In genomic region chr12:8985213-8985612, GRCh38 we compare ENCODE assay signal across 20 cellular contexts.
A peak's percentile ranks its signal among the peaks of the same experiment; 100 is the strongest.
DNase-seq lines count a peak whose midpoint lies in the region; ATAC-seq lines count a peak whose summit lies in the region.
"Had no signal": no experiment of that assay in that cellular context is flagged by ENCODE, and none has a peak within 500 bp of the region (broad histone marks: within the 10 kb centered on the region; RNA-seq: fewer than 3 reads in every experiment).

No MANE protein-coding gene starts in this region.

- H3K27me3 Mint-ChIP-seq in effector memory CD8-positive, alpha-beta T cell: no peaks in the 10 kb centered on the region
- H3K27me3 Mint-ChIP-seq: B cell had no signal

- peaks cover 0 to 8% of the 10 kb centered on the region in 2 donors for H3K9me3 Mint-ChIP-seq in effector memory CD8-positive, alpha-beta T cell
- peaks cover 3% of the 10 kb centered on the region for H3K9me3 Mint-ChIP-seq in stimulated activated effector memory CD8-positive, alpha-beta T cell treated with anti-CD3 and anti-CD28 coated beads, Interleukin-12 subunit alpha, Interleukin-12 subunit beta, amount 100 ng/mL, for 72 hours
- H3K9me3 Mint-ChIP-seq: GM23338, H9 had no signal

- ATAC-seq in effector memory CD8-positive, alpha-beta T cell (replicated peaks): peak; percentile 34
- no peak for ATAC-seq in stimulated activated effector memory CD8-positive, alpha-beta T cell treated with anti-CD3 and anti-CD28 coated beads, Interleukin-12 subunit alpha, Interleukin-12 subunit beta, amount 100 ng/mL, for 72 hours
- ATAC-seq in GM21515 (IDR thresholded peaks at IDR 0.05; ENCODE audit: unreplicated experiment) (no peak), HG02973 (IDR thresholded peaks at IDR 0.05; ENCODE audit: unreplicated experiment) (no peak), HG03439 (IDR thresholded peaks at IDR 0.05; ENCODE audit: unreplicated experiment) (no peak)
- ATAC-seq: GM23338, Right ventricle myocardium inferior, SK-N-SH treated with all-trans-retinoic acid at 6 μM for 48 hours had no signal

- peak overlapping the region; percentile 70 to 89 for H3K27ac Mint-ChIP-seq in effector memory CD8-positive, alpha-beta T cell
- peak overlapping the region; percentile 46 for H3K27ac Mint-ChIP-seq in stimulated activated effector memory CD8-positive, alpha-beta T cell treated with anti-CD3 and anti-CD28 coated beads, Interleukin-12 subunit alpha, Interleukin-12 subunit beta, amount 100 ng/mL, for 72 hours
- H3K27ac Mint-ChIP-seq: B cell, GM23338, H9 had no signal

- DNase-seq in KBM-7 (peak; percentile 28), MV-4-11 (lab: John Stamatoyannopoulos, UW) (peak; percentile 38), GM19238 (ENCODE audit: insufficient read length, low spot score) (no peak)
- no peak for DNase-seq in effector memory CD8-positive, alpha-beta T cell
- no peak for DNase-seq in stimulated activated effector memory CD8-positive, alpha-beta T cell treated with anti-CD3 and anti-CD28 coated beads, Interleukin-12 subunit alpha, Interleukin-12 subunit beta, amount 100 ng/mL, for 72 hours (ENCODE audit: low spot score in 2 of 2)
- DNase-seq: H9, IMR-90, NCI-H2029, NCI-H446, NCI-H524 treated with DMSO at 0.1 percent for 48 hours, NCI-H774, PC-9, SJCRH30 had no signal

- peaks cover 35 to 46% of the 10 kb centered on the region in 2 donors for H3K4me1 Mint-ChIP-seq in effector memory CD8-positive, alpha-beta T cell (ENCODE audit: low read depth in 2 of 2)
- H3K4me1 Mint-ChIP-seq in stimulated activated effector memory CD8-positive, alpha-beta T cell treated with anti-CD3 and anti-CD28 coated beads, Interleukin-12 subunit alpha, Interleukin-12 subunit beta, amount 100 ng/mL, for 72 hours: peaks cover 45% of the 10 kb centered on the region
- H3K4me1 Mint-ChIP-seq: GM23338, H9 had no signal

- H3K4me3 Mint-ChIP-seq in effector memory CD8-positive, alpha-beta T cell: peak overlapping the region; percentile 33 to 45
- H3K4me3 Mint-ChIP-seq in stimulated activated effector memory CD8-positive, alpha-beta T cell treated with anti-CD3 and anti-CD28 coated beads, Interleukin-12 subunit alpha, Interleukin-12 subunit beta, amount 100 ng/mL, for 72 hours: no peak overlapping the region
- H3K4me3 Mint-ChIP-seq: B cell, GM23338, H9 had no signal

- peaks cover 13% of the 10 kb centered on the region for H3K36me3 Mint-ChIP-seq in effector memory CD8-positive, alpha-beta T cell (ENCODE audit: insufficient read depth)
- H3K36me3 Mint-ChIP-seq in stimulated activated effector memory CD8-positive, alpha-beta T cell treated with anti-CD3 and anti-CD28 coated beads, Interleukin-12 subunit alpha, Interleukin-12 subunit beta, amount 100 ng/mL, for 72 hours: peaks cover 6% of the 10 kb centered on the region

- in situ Hi-C loops in KBM-7 (cut with MboI; ENCODE audit: low pct_unique_long_range_greater_than_20kb, low sequenced_read_pairs): no loop called here

Comparison
In these comparisons a context has a peak if more than half of its experiments do, and no peak if none do; other contexts are left out.
1. DNase-seq: peak in KBM-7 (single experiment) and MV-4-11 (single experiment); none in effector memory CD8-positive, alpha-beta T cell (0 of 3), stimulated activated effector memory CD8-positive, alpha-beta T cell treated with anti-CD3 and anti-CD28 coated beads, Interleukin-12 subunit alpha, Interleukin-12 subunit beta, amount 100 ng/mL, for 72 hours (0 of 2) and GM19238 (single experiment).